15 cellular contexts compared by ENCODE assay signal in the genomic region with DNA sequence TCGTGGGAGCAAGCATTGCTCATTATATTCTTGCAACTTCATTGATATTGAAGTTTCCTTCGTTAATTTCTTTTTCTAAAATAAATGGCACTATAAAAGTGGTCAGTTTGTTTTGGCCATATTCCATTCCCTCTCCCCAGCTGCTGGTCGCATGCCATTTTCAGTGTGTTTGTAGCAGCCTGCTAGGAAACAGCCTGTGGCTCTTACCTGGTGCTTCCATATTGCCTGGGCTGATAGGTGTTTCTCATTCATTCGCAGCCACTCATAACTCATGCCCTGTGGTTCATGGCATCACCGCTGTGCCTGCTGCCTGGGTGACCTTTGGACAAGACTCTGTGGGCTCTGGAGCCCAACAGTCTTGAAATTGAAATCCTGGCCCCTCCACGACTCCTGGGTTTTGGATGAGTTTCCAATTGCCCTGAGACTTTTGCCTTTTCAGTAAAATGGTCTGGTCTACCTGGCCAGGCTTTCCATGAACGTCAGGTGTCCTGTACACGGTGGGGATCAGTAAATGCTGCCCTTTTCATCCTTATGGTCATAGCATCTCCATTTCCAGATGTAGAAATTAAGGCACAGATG.
A peak's percentile ranks its signal among the peaks of the same experiment; 100 is the strongest.
DNase-seq lines count a peak whose midpoint lies in the region; ATAC-seq and TF ChIP-seq lines count a peak whose summit lies in the region.
"Had no signal": no experiment of that assay in that cellular context is flagged by ENCODE, and none has a peak within 500 bp of the region (broad histone marks: within the 10 kb centered on the region; RNA-seq: fewer than 3 reads in every experiment).

No MANE protein-coding gene starts in this region.

- no peak overlapping the region for H3K27ac ChIP-seq in CD4-positive, alpha-beta memory T cell (ENCODE audit: low read depth, low read length)
- no peak overlapping the region for H3K27ac ChIP-seq in GM23338 (ENCODE audit: low read depth)
- H3K27ac ChIP-seq: hepatocyte had no signal

- H4K20me1 ChIP-seq in GM23338 (replicated peaks; ENCODE audit: insufficient read depth): no peaks in the 10 kb centered on the region; the same call in 1 of the 2 replicates

- peaks cover 61 to 92% (median 78%) of the 10 kb centered on the region in 4 donors for H3K4me1 Mint-ChIP-seq in CD4-positive, alpha-beta memory T cell
- peaks cover 39% of the 10 kb centered on the region for H3K4me1 Mint-ChIP-seq in GM23338

- H3K27me3 ChIP-seq in CD4-positive, alpha-beta memory T cell (ENCODE audit: insufficient read depth, low read length): no peaks in the 10 kb centered on the region
- no peaks in the 10 kb centered on the region for H3K27me3 ChIP-seq in GM23338 (ENCODE audit: insufficient read depth)
- H3K27me3 ChIP-seq: hepatocyte had no signal

- H3K9me2 ChIP-seq in GM23338 (ENCODE audit: insufficient read depth): 0 out of 2 replicates have a peak, but pooled peaks cover 4% of the 10 kb centered on the region

- H3K79me2 ChIP-seq in GM23338 (replicated peaks; ENCODE audit: insufficient read depth): peaks cover 34% of the 10 kb centered on the region
- H3K79me2 ChIP-seq: hepatocyte had no signal

- no peaks in the 10 kb centered on the region for H3K36me3 ChIP-seq in CD4-positive, alpha-beta memory T cell (ENCODE audit: insufficient read depth, low read length)
- H3K36me3 ChIP-seq in GM23338 (ENCODE audit: insufficient read depth): no peaks in the 10 kb centered on the region

- TF ChIP-seq CTCF in GM23338 (conservative IDR thresholded peaks at IDR 0.05; ENCODE audit: low read depth in 2 of 2): no peak
- TF ChIP-seq CTCF in GM10248 (IDR thresholded peaks at IDR 0.05; ENCODE audit: control extremely low read depth, extremely low read depth, low read depth, missing control alignments): no peak

- no peak for DNase-seq in CD4-positive, alpha-beta memory T cell
- DNase-seq in DMS79 treated with DMSO at 0.1 percent for 48 hours (lab: John Stamatoyannopoulos, UW) (peak; percentile 24), NCI-H748 treated with DMSO at 0.1 percent for 48 hours (lab: John Stamatoyannopoulos, UW) (peak; percentile 51), left colon (no peak), GM23338 (ENCODE audit: low spot score) (no peak), GM10248 (ENCODE audit: extremely low spot score) (no peak), hippocampal formation (lab: John Stamatoyannopoulos, UW) (no peak), SK-N-DZ (ENCODE audit: low spot score) (no peak)
- DNase-seq: activated naive CD4-positive, alpha-beta T cell treated with anti-CD3 and anti-CD28 coated beads for 36 hours; NCI-H2171; trophoblast cell had no signal

- H3F3A ChIP-seq in GM23338 (replicated peaks; ENCODE audit: low read depth): no peaks in the 10 kb centered on the region

- no peaks in the 10 kb centered on the region for H3K27me3 Mint-ChIP-seq in CD4-positive, alpha-beta memory T cell
- H3K27me3 Mint-ChIP-seq in GM23338 (ENCODE audit: insufficient read depth, low read depth, poor library complexity): no peaks in the 10 kb centered on the region
- H3K27me3 Mint-ChIP-seq: B cell had no signal

- H3K9me3 Mint-ChIP-seq in CD4-positive, alpha-beta memory T cell: no peaks in the 10 kb centered on the region
- no peaks in the 10 kb centered on the region for H3K9me3 Mint-ChIP-seq in GM23338
- H3K9me3 Mint-ChIP-seq: activated naive CD4-positive, alpha-beta T cell treated with anti-CD3 and anti-CD28 coated beads for 36 hours; T-helper 2 cell treated with Interferon-gamma antibody and Interleukin-4, amounts not matched to agents 5 μg/mL and 100 μg/mL, for 36 hours had no signal

- H3K4me3 Mint-ChIP-seq in CD4-positive, alpha-beta memory T cell: peak overlapping the region in 1 of 8 donors; percentile 3
- no peak overlapping the region for H3K4me3 Mint-ChIP-seq in GM23338
- H3K4me3 Mint-ChIP-seq: activated naive CD4-positive, alpha-beta T cell treated with anti-CD3 and anti-CD28 coated beads for 36 hours; B cell; T-helper 2 cell treated with Interferon-gamma antibody and Interleukin-4, amounts not matched to agents 5 μg/mL and 100 μg/mL, for 36 hours had no signal

- ATAC-seq in left colon (peak; percentile 11), GM23338 (no peak)

- H3K36me3 Mint-ChIP-seq in CD4-positive, alpha-beta memory T cell: peaks cover 6 to 9% of the 10 kb centered on the region in 2 donors
- no peaks in the 10 kb centered on the region for H3K36me3 Mint-ChIP-seq in GM23338 (ENCODE audit: low read depth)

- H3K4me3 ChIP-seq in CD4-positive, alpha-beta memory T cell (ENCODE audit: low read length in 2 of 2): no peak overlapping the region
- H3K4me3 ChIP-seq in GM23338: no peak overlapping the region
- H3K4me3 ChIP-seq: hepatocyte had no signal

- H2AFZ ChIP-seq in GM23338: no peak overlapping the region
- H2AFZ ChIP-seq: hepatocyte had no signal

- H3K9me3 ChIP-seq in CD4-positive, alpha-beta memory T cell (ENCODE audit: control insufficient read depth in 1 of 2, low read length in 2 of 2): no peaks in the 10 kb centered on the region

- no peak overlapping the region for H3K4me2 ChIP-seq in GM23338
- H3K4me2 ChIP-seq: hepatocyte had no signal

- H3K4me1 ChIP-seq in CD4-positive, alpha-beta memory T cell (ENCODE audit: insufficient read depth, low read length): peaks cover 44% of the 10 kb centered on the region
- peaks cover 28% of the 10 kb centered on the region for H3K4me1 ChIP-seq in GM23338 (ENCODE audit: insufficient read depth)

- peak overlapping the region; percentile 19 to 64 (median 47) for H3K27ac Mint-ChIP-seq in CD4-positive, alpha-beta memory T cell
- no peak overlapping the region for H3K27ac Mint-ChIP-seq in GM23338
- H3K27ac Mint-ChIP-seq: activated naive CD4-positive, alpha-beta T cell treated with anti-CD3 and anti-CD28 coated beads for 36 hours; B cell; progenitor cell of endocrine pancreas; T-helper 2 cell treated with Interferon-gamma antibody and Interleukin-4, amounts not matched to agents 5 μg/mL and 100 μg/mL, for 36 hours had no signal

- CTCF ChIA-PET in CD4-positive, alpha-beta memory T cell (lab: Charles Lee; ENCODE audit: partially characterized antibody): no interaction called here
- CTCF ChIA-PET in GM10248 (lab: Yijun Ruan, JAX): interaction anchor here (1.0 kb wide), 1 partner anchor 15 kb away, joined by 3 read pairs; no protein-coding TSS in a partner anchor

- POLR2A ChIA-PET in CD4-positive, alpha-beta memory T cell (lab: Charles Lee; ENCODE audit: partially characterized antibody): no interaction called here
- POLR2A ChIA-PET in GM10248 (lab: Yijun Ruan, JAX): no interaction called here

- intact Hi-C loops in CD4-positive, alpha-beta memory T cell (cut with micrococcal nuclease): no loop called here
- intact Hi-C loops in left colon (cut with DNase I, micrococcal nuclease): no loop called here

TF ChIP-seq in GM23338, 12 proteins besides CTCF, POLR2A, EP300 and RAD21 (continues in another document):
- TF ChIP-seq ZNF331 (CRISPR knock-in tag; IDR thresholded peaks at IDR 0.05; ENCODE audit: low read depth): no peak

Comparison
In these comparisons a context has a peak if more than half of its experiments do, and no peak if none do; other contexts are left out.
1. DNase-seq: peak in DMS79 treated with DMSO at 0.1 percent for 48 hours (single experiment) and NCI-H748 treated with DMSO at 0.1 percent for 48 hours (single experiment); none in CD4-positive, alpha-beta memory T cell (0 of 5), left colon (0 of 2), GM23338 (single experiment), GM10248 (single experiment), hippocampal formation (0 of 2) and SK-N-DZ (single experiment).